Comparison of ENCODE assay signal across 35 cellular contexts in genomic region chr19:41586064-41586463, GRCh38. TPM values are rescaled to one million over a fixed set of nuclear protein-coding genes. Genes with fewer than 3 reads are reported as not detected.
"Had no signal": no experiment of that assay in that cellular context is flagged by ENCODE, and none has a peak within 500 bp of the region (broad histone marks: within the 10 kb centered on the region; RNA-seq: fewer than 3 reads in every experiment).

No MANE protein-coding gene starts in this region.

- H3K36me3 ChIP-seq: ascending aorta, breast epithelium, cardiac muscle cell, esophagus squamous epithelium, gastroesophageal sphincter had no signal

- H3K27ac ChIP-seq: ascending aorta, breast epithelium, cardiac muscle cell, coronary artery, dorsolateral prefrontal cortex, esophagus squamous epithelium, gastroesophageal sphincter, VCaP had no signal

- H3K4me3 ChIP-seq: ascending aorta, breast epithelium, cardiac muscle cell, coronary artery, dorsolateral prefrontal cortex, esophagus squamous epithelium, gastroesophageal sphincter had no signal

- H3K36me3 Mint-ChIP-seq: brain had no signal

- H3K4me3 Mint-ChIP-seq: activated CD4-positive, alpha-beta memory T cell treated with anti-CD3 and anti-CD28 coated beads, Interleukin-2, amount 10 ng/mL, durations not matched to agents 7 days and 5 days; activated CD4-positive, alpha-beta T cell treated with anti-CD3 and anti-CD28 coated beads, Interleukin-2, amount 10 ng/mL, durations not matched to agents 7 days and 5 days; activated naive CD4-positive, alpha-beta T cell treated with anti-CD3 and anti-CD28 coated beads, Interleukin-2, amount 10 ng/mL, durations not matched to agents 7 days and 5 days; activated naive CD8-positive, alpha-beta T cell treated with anti-CD3 and anti-CD28 coated beads, Interleukin-2, amount 10 ng/mL, durations not matched to agents 7 days and 5 days; activated T-helper 1 cell treated with anti-CD3 and anti-CD28 coated beads, Interleukin-12 subunit alpha, Interleukin-12 subunit beta, Interleukin-2, Interleukin-4 antibody, amounts not matched to agents 30 ng/mL and 10 ng/mL and 1 ng/mL, durations not matched to agents 14 hours and 24 hours and 36 hours; brain; central memory CD8-positive, alpha-beta T cell; dendritic cell treated with granulocyte-macrophage colony-stimulating factor and Interleukin-4, amounts not matched to agents 40 ng/mL and 50 ng/mL, for 4 days; endodermal cell; WTC11 had no signal

- H3K27me3 Mint-ChIP-seq: activated CD4-positive, alpha-beta T cell treated with anti-CD3 and anti-CD28 coated beads, Interleukin-2, amount 10 ng/mL, durations not matched to agents 7 days and 5 days had no signal

- H3K27ac Mint-ChIP-seq: activated CD4-positive, alpha-beta memory T cell treated with anti-CD3 and anti-CD28 coated beads, Interleukin-2, amount 10 ng/mL, durations not matched to agents 7 days and 5 days; activated CD4-positive, alpha-beta T cell treated with anti-CD3 and anti-CD28 coated beads, Interleukin-2, amount 10 ng/mL, durations not matched to agents 7 days and 5 days; activated naive CD8-positive, alpha-beta T cell treated with anti-CD3 and anti-CD28 coated beads, Interleukin-2, amount 10 ng/mL, durations not matched to agents 7 days and 5 days; activated T-helper 1 cell treated with anti-CD3 and anti-CD28 coated beads, Interleukin-12 subunit alpha, Interleukin-12 subunit beta, Interleukin-2, Interleukin-4 antibody, amounts not matched to agents 30 ng/mL and 10 ng/mL and 1 ng/mL, durations not matched to agents 14 hours and 24 hours and 36 hours; activated T-helper 2 cell treated with anti-CD3 and anti-CD28 coated beads, Interferon-gamma antibody, Interleukin-2, Interleukin-4, amounts not matched to agents 10 μg/mL and 5 μg/mL and 100 μg/mL, durations not matched to agents 14 hours and 24 hours and 36 hours; brain; dendritic cell treated with granulocyte-macrophage colony-stimulating factor and Interleukin-4, amounts not matched to agents 40 ng/mL and 50 ng/mL, for 4 days; endodermal cell; WTC11 had no signal

- H3K4me1 Mint-ChIP-seq: activated CD4-positive, alpha-beta memory T cell treated with anti-CD3 and anti-CD28 coated beads, Interleukin-2, amount 10 ng/mL, durations not matched to agents 7 days and 5 days; activated CD4-positive, alpha-beta T cell treated with anti-CD3 and anti-CD28 coated beads, Interleukin-2, amount 10 ng/mL, durations not matched to agents 7 days and 5 days; activated naive CD4-positive, alpha-beta T cell treated with anti-CD3 and anti-CD28 coated beads, Interleukin-2, amount 10 ng/mL, durations not matched to agents 7 days and 5 days; activated naive CD8-positive, alpha-beta T cell treated with anti-CD3 and anti-CD28 coated beads, Interleukin-2, amount 10 ng/mL, durations not matched to agents 7 days and 5 days; brain; central memory CD8-positive, alpha-beta T cell; endodermal cell; WTC11 had no signal

- H3K4me1 ChIP-seq: ascending aorta, breast epithelium, esophagus squamous epithelium, gastroesophageal sphincter had no signal

- H3K9me3 Mint-ChIP-seq: central memory CD8-positive, alpha-beta T cell had no signal

- H3K27me3 ChIP-seq: ascending aorta, cardiac muscle cell had no signal

- ATAC-seq: activated naive CD4-positive, alpha-beta T cell treated with anti-CD3 and anti-CD28 coated beads, Interleukin-2, amount 50 U/mL, for 72 hours; gastroesophageal sphincter; WTC11 had no signal

- DNase-seq: activated CD4-positive, alpha-beta memory T cell treated with anti-CD3 and anti-CD28 coated beads, Interleukin-2, amount 10 ng/mL, durations not matched to agents 7 days and 5 days; activated CD4-positive, alpha-beta T cell treated with anti-CD3 and anti-CD28 coated beads for 1 hour; activated CD4-positive, alpha-beta T cell treated with anti-CD3 and anti-CD28 coated beads for 4 hours; activated CD4-positive, alpha-beta T cell treated with anti-CD3 and anti-CD28 coated beads, Interleukin-2, amount 10 ng/mL, durations not matched to agents 7 days and 5 days; activated CD4-positive, alpha-beta T cell treated with anti-CD3 and anti-CD28 coated beads, Interleukin-2, amount 50 U/mL, for 4 hours; activated effector memory CD4-positive, alpha-beta T cell treated with anti-CD3 and anti-CD28 coated beads, Interleukin-2, amount 50 U/mL, for 16 hours; activated naive CD4-positive, alpha-beta T cell treated with anti-CD3 and anti-CD28 coated beads, Interleukin-2, amount 10 ng/mL, durations not matched to agents 7 days and 5 days; activated naive CD8-positive, alpha-beta T cell treated with anti-CD3 and anti-CD28 coated beads, Interleukin-2, amount 10 ng/mL, durations not matched to agents 7 days and 5 days; activated T-cell treated with anti-CD3 and anti-CD28 coated beads, Interleukin-2, amount 50 U/mL, for 1 hour; activated T-cell treated with anti-CD3 and anti-CD28 coated beads, Interleukin-2, amount 50 U/mL, for 48 hours; dorsolateral prefrontal cortex; effector memory CD4-positive, alpha-beta T cell; endodermal cell; esophagus squamous epithelium; foreskin melanocyte; T-helper 1 cell; T-helper 2 cell had no signal

- H3K9me3 ChIP-seq: ascending aorta had no signal

RNA-seq across cellular contexts. Expression of gene CEACAM21, which starts 10.1 kb away (rescaled TPM):
- total RNA-seq: ascending aorta, epithelial cell of proximal tubule, fibroblast of lung, fibroblast of villous mesenchyme had no signal
- polyA plus RNA-seq: fibroblast of lung had no signal

RNA-seq across cellular contexts. Expression of gene CEACAM4, which starts 40.8 kb away (rescaled TPM):
- total RNA-seq: activated CD4-positive, alpha-beta memory T cell treated with anti-CD3 and anti-CD28 coated beads, Interleukin-2, amount 10 ng/mL, durations not matched to agents 7 days and 5 days; activated CD4-positive, alpha-beta T cell treated with anti-CD3 and anti-CD28 coated beads, Interleukin-2, amount 10 ng/mL, durations not matched to agents 7 days and 5 days; activated naive CD4-positive, alpha-beta T cell treated with anti-CD3 and anti-CD28 coated beads, Interleukin-2, amount 50 U/mL, for 72 hours; activated naive CD8-positive, alpha-beta T cell treated with anti-CD3 and anti-CD28 coated beads, Interleukin-2, amount 10 ng/mL, durations not matched to agents 7 days and 5 days; activated T-helper 1 cell treated with anti-CD3 and anti-CD28 coated beads, Interleukin-12 subunit alpha, Interleukin-12 subunit beta, Interleukin-2, Interleukin-4 antibody, amounts not matched to agents 30 ng/mL and 10 ng/mL and 1 ng/mL, durations not matched to agents 14 hours and 24 hours and 36 hours; activated T-helper 2 cell treated with anti-CD3 and anti-CD28 coated beads, Interferon-gamma antibody, Interleukin-2, Interleukin-4, amounts not matched to agents 10 μg/mL and 5 μg/mL and 100 μg/mL, durations not matched to agents 14 hours and 24 hours and 36 hours; ascending aorta; cardiac muscle cell; cerebellum; endodermal cell; epithelial cell of proximal tubule; fibroblast of lung; fibroblast of villous mesenchyme; glomerular endothelial cell; WTC11 had no signal
- polyA plus RNA-seq: cardiac muscle cell, fibroblast of lung had no signal
